ENCODE assay signal across 11 cellular contexts in the genomic region with DNA sequence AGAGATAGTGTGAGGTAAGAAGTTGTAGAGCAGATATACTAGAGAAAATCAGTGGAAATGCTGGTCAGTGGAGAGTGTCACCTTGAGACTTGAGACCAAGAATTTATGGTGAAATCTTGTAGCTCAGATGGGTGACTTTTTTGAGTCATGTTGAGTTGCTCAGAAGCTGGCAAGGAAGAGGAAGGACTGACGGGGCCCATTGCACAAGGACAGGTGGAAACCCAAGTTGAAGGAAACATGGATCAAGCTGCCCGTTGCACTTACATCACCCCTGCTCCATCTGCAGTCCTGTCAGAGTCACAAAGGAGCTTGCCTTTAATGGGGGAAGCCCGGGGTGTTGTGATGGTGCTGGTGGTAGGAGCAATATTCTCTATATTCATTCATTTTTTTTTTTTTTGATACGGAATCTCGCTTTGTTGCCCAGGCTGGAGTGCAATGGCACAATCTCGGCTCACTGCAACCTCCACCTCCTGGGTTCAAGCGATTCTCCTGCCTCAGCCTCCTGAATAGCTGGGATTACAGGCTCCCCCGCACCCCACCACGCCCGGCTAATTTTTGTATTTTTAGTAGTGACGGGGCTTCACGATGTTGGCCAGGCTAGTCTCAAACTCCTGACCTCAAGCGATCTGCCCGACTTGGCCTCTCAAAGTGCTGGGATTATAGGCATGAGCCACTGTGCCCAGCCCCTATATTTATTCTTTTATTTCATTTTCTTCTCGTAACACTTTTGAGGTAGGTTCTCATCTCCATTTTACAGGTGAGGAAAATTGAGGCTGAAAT. TPM values are rescaled to one million over a fixed set of nuclear protein-coding genes. Genes with fewer than 3 reads are reported as not detected.
DNase-seq lines count a peak whose midpoint lies in the region; ATAC-seq, FAIRE-seq and TF ChIP-seq lines count a peak whose summit lies in the region.
"Had no signal": no experiment of that assay in that cellular context is flagged by ENCODE, and none has a peak within 500 bp of the region (broad histone marks: within the 10 kb centered on the region; RNA-seq: fewer than 3 reads in every experiment).

No MANE protein-coding gene starts in this region.

- H3K27me3 ChIP-seq in right lobe of liver = no peaks in the 10 kb centered on the region
- H3K27me3 ChIP-seq in HepG2 (ENCODE audit: control insufficient read depth in 1 of 2, insufficient read depth in 2 of 2, low read length in 2 of 2) = no peaks in the 10 kb centered on the region

- no peak overlapping the region for H3K4me3 ChIP-seq in right lobe of liver
- no peak overlapping the region for H3K4me3 ChIP-seq in HepG2 (replicated peaks in 1 of 3; ENCODE audit: insufficient read depth in 1 of 3, low read depth in 2 of 3, low read length in 3 of 3)
- no peak overlapping the region for H3K4me3 ChIP-seq in epithelial cell of esophagus (ENCODE audit: low read length)
- H3K4me3 ChIP-seq: lower lobe of right lung, skin epidermis had no signal

- 84% methylated on average over 11 of the region's 15 CpGs for WGBS in right lobe of liver (ENCODE audit: insufficient coverage, low coverage, low lambda C conversion rate, missing lambda C conversion rate)
- WGBS in HepG2 (ENCODE audit: low lambda C conversion rate) = 97% methylated on average over 14 of the region's 15 CpGs

- TF ChIP-seq EP300 in HepG2 (IDR thresholded peaks at IDR 0.05; ENCODE audit: low read depth in 2 of 2, low read length in 2 of 2) (no peak), HepG2 (CRISPR knock-in tag; IDR thresholded peaks at IDR 0.05; ENCODE audit: borderline replicate concordance) (no peak)

- intact Hi-C loops in right lobe of liver (cut with DNase I) (no loop called here), HepG2 (cut with micrococcal nuclease; ENCODE audit: unreplicated experiment) (no loop called here)

- TF ChIP-seq RAD21 in HepG2 (CRISPR knock-in tag; IDR thresholded peaks at IDR 0.05) = no peak

- peaks cover 14% of the 10 kb centered on the region for H4K20me1 ChIP-seq in HepG2 (ENCODE audit: insufficient read depth, low read length)

- H3K4me2 ChIP-seq in HepG2 (ENCODE audit: low read depth, low read length) = no peak overlapping the region

- POLR2A ChIA-PET in HepG2 (lab: Yijun Ruan, JAX) = no interaction called here
- POLR2A ChIA-PET in RWPE1 (lab: Yijun Ruan, JAX; ENCODE audit: low non-redundant PET) = interaction anchor here (0.7 kb wide), 1 partner anchor 132 kb away, joined by 4 read pairs; no protein-coding TSS in a partner anchor

- peaks cover 78% of the 10 kb centered on the region for H3K79me2 ChIP-seq in HepG2 (ENCODE audit: insufficient read depth, low read length)

- ATAC-seq in right lobe of liver (peak in 3 of 4 donors; percentile 17 to 26 (median 26)), HepG2 (no peak), GM19452 (IDR thresholded peaks at IDR 0.05; ENCODE audit: unreplicated experiment) (no peak), HG03521 (IDR thresholded peaks at IDR 0.05; ENCODE audit: unreplicated experiment) (no peak)

- peaks cover 0 to 8% (median 0%) of the 10 kb centered on the region in 4 donors for H3K4me1 ChIP-seq in right lobe of liver
- H3K4me1 ChIP-seq in HepG2 (ENCODE audit: insufficient read depth, low read length) = peaks cover 18% of the 10 kb centered on the region

- in situ Hi-C loops in HepG2 (cut with HindIII; ENCODE audit: extremely low pct_ligation_motif_present, low pct_unique_long_range_greater_than_20kb) = no loop called here

- TF ChIP-seq POLR2A in right lobe of liver (IDR thresholded peaks at IDR 0.05) (no peak), HepG2 (IDR thresholded peaks at IDR 0.05; ENCODE audit: insufficient read depth in 1 of 2, low read depth in 2 of 2, low read length in 2 of 2) (no peak)

- DNase-seq in right lobe of liver (no peak), HepG2 (ENCODE audit: low spot score) (no peak), RWPE1 (ENCODE audit: low spot score) (no peak), epithelial cell of esophagus (ENCODE audit: low read depth) (peak; percentile 51), RPMI8226 (no peak), NCI-H345 (lab: John Stamatoyannopoulos, UW) (no peak)
- DNase-seq: lower lobe of right lung had no signal

- no peak overlapping the region for H3K9ac ChIP-seq in HepG2 (ENCODE audit: insufficient read depth, low read depth, low read length)

- BruUV-seq in HepG2 (replicated peaks; lab: Mats Ljungman, UMichigan) = no TSS peak

- TF ChIP-seq CTCF in right lobe of liver (IDR thresholded peaks at IDR 0.05) (no peak), HepG2 (CRISPR knock-in tag; IDR thresholded peaks at IDR 0.05) (no peak), RWPE1 (conservative IDR thresholded peaks at IDR 0.05; ENCODE audit: low read depth) (no peak), epithelial cell of esophagus (IDR thresholded peaks at IDR 0.05; ENCODE audit: insufficient read depth, low read depth, low read length, missing control alignments) (no peak)

- CTCF ChIA-PET in HepG2 (lab: Yijun Ruan, JAX; ENCODE audit: low intra/inter-chr PET ratio, low total read pairs) = no interaction called here
- CTCF ChIA-PET in RWPE1 (lab: Yijun Ruan, JAX) = no interaction called here

- no peak for FAIRE-seq in HepG2 (lab: Jason Lieb, UNC)

- H3K9me3 ChIP-seq in right lobe of liver = no peaks in the 10 kb centered on the region
- H3K9me3 ChIP-seq in HepG2 (ENCODE audit: low read length) = no peaks in the 10 kb centered on the region
- H3K9me3 ChIP-seq: lower lobe of right lung had no signal

- no peak overlapping the region for H3K27ac ChIP-seq in right lobe of liver
- H3K27ac ChIP-seq in HepG2 (ENCODE audit: extremely low read length, insufficient read depth, low read length) = no peak overlapping the region
- peak overlapping the region; percentile 54 for H3K27ac ChIP-seq in RWPE1
- H3K27ac ChIP-seq: lower lobe of right lung had no signal

- no peak overlapping the region for H2AFZ ChIP-seq in HepG2 (ENCODE audit: low read length)

- H3K36me3 ChIP-seq in right lobe of liver = no peaks in the 10 kb centered on the region
- H3K36me3 ChIP-seq in HepG2 (replicated peaks in 1 of 2; ENCODE audit: control insufficient read depth in 1 of 2, insufficient read depth in 2 of 2, low read length in 2 of 2) = peaks cover 0 to 4% of the 10 kb centered on the region in 2 experiments; a peak in 1 of 5 replicates
- H3K36me3 ChIP-seq: lower lobe of right lung had no signal

TF ChIP-seq in HepG2, 621 proteins besides CTCF, POLR2A, EP300 and RAD21 (continues in another document):
- TF ChIP-seq ESRRA (CRISPR knock-in tag; IDR thresholded peaks at IDR 0.05; ENCODE audit: low read depth) (no peak), ZBTB7A (CRISPR knock-in tag; IDR thresholded peaks at IDR 0.05) (no peak), SMAD9 (CRISPR knock-in tag; IDR thresholded peaks at IDR 0.05) (no peak)

RNA-seq across cellular contexts. Expression of a gene that starts 27.4 kb away (rescaled TPM):
- total RNA-seq in right lobe of liver (10 to 100 TPM; 30.2 to 45.0 (median 37.0) TPM), HepG2 (2016; rRNA removed; fragmentation: Illumina TruSeq; extraction: Trizol) (44.0 and 61.3 TPM in 2 replicates)
- 34.9 and 39.6 TPM in 2 replicates for total RNA-seq in HepG2 (2016; cell fraction: cytosol; rRNA removed; fragmentation: Illumina TruSeq; extraction: Trizol; ENCODE audit: low read depth)
- total RNA-seq in HepG2 (2016; cell fraction: insoluble cytoplasmic fraction; rRNA removed; fragmentation: Illumina TruSeq; extraction: Trizol) = 38.5 and 64.4 TPM in 2 replicates
- total RNA-seq in HepG2 (2016; cell fraction: membrane; rRNA removed; fragmentation: Illumina TruSeq; extraction: Trizol) = 63.6 and 68.1 TPM in 2 replicates
- 53.7 and 64.6 TPM in 2 replicates for total RNA-seq in HepG2 (2016; cell fraction: nucleus; rRNA removed; fragmentation: Illumina TruSeq; extraction: Trizol)
- polyA plus RNA-seq in HepG2 (2011; rRNA removed) = 80.8 and 84.2 TPM in 2 replicates
- 69.1 and 91.4 TPM in 2 replicates for polyA plus RNA-seq in HepG2 (2011; cell fraction: cytosol; rRNA removed)
- polyA plus RNA-seq in HepG2 (2011; cell fraction: nucleus; rRNA removed) = 25.5 and 30.1 TPM in 2 replicates
- 63.7 and 72.4 TPM in 2 replicates for polyA plus RNA-seq in HepG2 (2012)
- polyA plus RNA-seq in HepG2 (2016; cell fraction: cytosol; fragmentation: Illumina TruSeq; extraction: Trizol; ENCODE audit: low read depth) = 37.1 and 38.0 TPM in 2 replicates
- 45.9 TPM in 2 replicates for polyA plus RNA-seq in HepG2 (2016; cell fraction: insoluble cytoplasmic fraction; fragmentation: Illumina TruSeq; extraction: Trizol; ENCODE audit: low read depth)
- 59.7 and 64.1 TPM in 2 replicates for polyA plus RNA-seq in HepG2 (2016; cell fraction: membrane; fragmentation: Illumina TruSeq; extraction: Trizol; ENCODE audit: low read depth)
- 80.9 and 85.2 TPM in 2 replicates for polyA plus RNA-seq in HepG2 (2016; cell fraction: nucleus; fragmentation: Illumina TruSeq; extraction: Trizol; ENCODE audit: insufficient read depth, low read depth)
- 58.0 and 61.9 TPM in 2 replicates for polyA minus RNA-seq in HepG2 (2011; rRNA and poly(A)+ RNA removed; ENCODE audit: low replicate concordance)
- polyA minus RNA-seq in HepG2 (2011; cell fraction: cytosol; rRNA and poly(A)+ RNA removed) = 29.7 and 34.9 TPM in 2 replicates
- 31.5 and 38.0 TPM in 2 replicates for polyA minus RNA-seq in HepG2 (2011; cell fraction: nucleus; rRNA and poly(A)+ RNA removed)

RNA-seq across cellular contexts. Expression of a gene that starts 30.1 kb away (rescaled TPM):
- under 1 TPM in 2 of 6 experiments, not detected in 4; 0.13 to 0.17 TPM for total RNA-seq in right lobe of liver
- total RNA-seq in HepG2 (2016; rRNA removed; fragmentation: Illumina TruSeq; extraction: Trizol) = not detected in 2 replicates
- not detected in 2 replicates for total RNA-seq in HepG2 (2016; cell fraction: cytosol; rRNA removed; fragmentation: Illumina TruSeq; extraction: Trizol; ENCODE audit: low read depth)
- total RNA-seq in HepG2 (2016; cell fraction: insoluble cytoplasmic fraction; rRNA removed; fragmentation: Illumina TruSeq; extraction: Trizol) = not detected in 2 replicates
- not detected in 2 replicates for total RNA-seq in HepG2 (2016; cell fraction: membrane; rRNA removed; fragmentation: Illumina TruSeq; extraction: Trizol)
- not detected in 2 replicates for total RNA-seq in HepG2 (2016; cell fraction: nucleus; rRNA removed; fragmentation: Illumina TruSeq; extraction: Trizol)
- not detected in 2 replicates for polyA plus RNA-seq in HepG2 (2011; rRNA removed)
- not detected in 2 replicates for polyA plus RNA-seq in HepG2 (2011; cell fraction: cytosol; rRNA removed)
- not detected in 2 replicates for polyA plus RNA-seq in HepG2 (2011; cell fraction: nucleus; rRNA removed)
- 0.09 and 0.13 TPM in 2 replicates for polyA plus RNA-seq in HepG2 (2012)
- not detected in 2 replicates for polyA plus RNA-seq in HepG2 (2016; cell fraction: cytosol; fragmentation: Illumina TruSeq; extraction: Trizol; ENCODE audit: low read depth)
- not detected in 2 replicates for polyA plus RNA-seq in HepG2 (2016; cell fraction: insoluble cytoplasmic fraction; fragmentation: Illumina TruSeq; extraction: Trizol; ENCODE audit: low read depth)
- polyA plus RNA-seq in HepG2 (2016; cell fraction: membrane; fragmentation: Illumina TruSeq; extraction: Trizol; ENCODE audit: low read depth) = not detected in 2 replicates
- polyA plus RNA-seq in HepG2 (2016; cell fraction: nucleus; fragmentation: Illumina TruSeq; extraction: Trizol; ENCODE audit: insufficient read depth, low read depth) = not detected in 2 replicates
- polyA minus RNA-seq in HepG2 (2011; rRNA and poly(A)+ RNA removed; ENCODE audit: low replicate concordance) = not detected in 2 replicates
- not detected in 2 replicates for polyA minus RNA-seq in HepG2 (2011; cell fraction: cytosol; rRNA and poly(A)+ RNA removed)
- polyA minus RNA-seq in HepG2 (2011; cell fraction: nucleus; rRNA and poly(A)+ RNA removed) = 0.26 TPM in 1 of 2 replicates, not detected in the other
- polyA plus RNA-seq: BJ had no signal

Comparison
In these comparisons a context has a peak if more than half of its experiments do, and no peak if none do; other contexts are left out.
1. ATAC-seq: peak in right lobe of liver (3 of 4); none in HepG2 (single experiment), GM19452 (single experiment) and HG03521 (single experiment).